Comparison of ENCODE assay signal across 16 cellular contexts in genomic region chrX:47578692-47579091, GRCh38. TPM values are rescaled to one million over a fixed set of nuclear protein-coding genes. Genes with fewer than 3 reads are reported as not detected.
"Had no signal": no experiment of that assay in that cellular context is flagged by ENCODE, and none has a peak within 500 bp of the region (broad histone marks: within the 10 kb centered on the region; RNA-seq: fewer than 3 reads in every experiment).

No MANE protein-coding gene starts in this region.

- H3K27ac Mint-ChIP-seq: activated naive CD8-positive, alpha-beta T cell treated with anti-CD3 and anti-CD28 coated beads for 36 hours; T-helper 2 cell treated with Interferon-gamma antibody and Interleukin-4, amounts not matched to agents 5 μg/mL and 100 μg/mL, for 36 hours had no signal

- H3K27me3 Mint-ChIP-seq: stimulated activated naive CD8-positive, alpha-beta T cell treated with anti-CD3 and anti-CD28 coated beads, Interleukin-15, amount 100 ng/mL, for 72 hours had no signal

- H3K36me3 Mint-ChIP-seq: activated naive CD8-positive, alpha-beta T cell treated with anti-CD3 and anti-CD28 coated beads for 36 hours; immature natural killer cell had no signal

- H3K4me1 ChIP-seq: breast epithelium had no signal

- H3K4me3 Mint-ChIP-seq: activated naive CD8-positive, alpha-beta T cell treated with anti-CD3 and anti-CD28 coated beads for 36 hours; endodermal cell; immature natural killer cell; stimulated activated naive CD8-positive, alpha-beta T cell treated with anti-CD3 and anti-CD28 coated beads, Interleukin-15, amount 100 ng/mL, for 72 hours had no signal

- ATAC-seq: left colon had no signal

- H3K9me3 Mint-ChIP-seq: activated naive CD8-positive, alpha-beta T cell treated with anti-CD3 and anti-CD28 coated beads for 36 hours; stimulated activated naive CD8-positive, alpha-beta T cell treated with anti-CD3 and anti-CD28 coated beads, Interleukin-15, amount 100 ng/mL, for 72 hours; T-helper 2 cell treated with Interferon-gamma antibody and Interleukin-4, amounts not matched to agents 5 μg/mL and 100 μg/mL, for 36 hours had no signal

- H3K9me3 ChIP-seq: breast epithelium, ovary, testis had no signal

- H3K36me3 ChIP-seq: breast epithelium, ovary had no signal

- DNase-seq: activated CD4-positive, alpha-beta T cell treated with anti-CD3 and anti-CD28 coated beads, Interleukin-2, amount 50 U/mL, for 4 hours; activated CD4-positive, CD25-positive, alpha-beta regulatory T cell treated with anti-CD3 and anti-CD28 coated beads, Interleukin-2, amount 50 U/mL, for 72 hours; activated gamma-delta T cell; activated naive CD8-positive, alpha-beta T cell treated with anti-CD3 and anti-CD28 coated beads for 36 hours; activated T-cell treated with anti-CD3 and anti-CD28 coated beads, Interleukin-2, amount 50 U/mL, for 1 hour; endodermal cell; immature natural killer cell; left colon; stimulated activated CD4-positive, alpha-beta T cell treated with anti-CD3 and anti-CD28 coated beads, Interleukin-4, amount 100 ng/mL, for 1 hour; stimulated activated CD8-positive, alpha-beta memory T cell treated with anti-CD3 and anti-CD28 coated beads, Interleukin-4, amount 100 ng/mL, for 48 hours; stimulated activated naive CD8-positive, alpha-beta T cell treated with anti-CD3 and anti-CD28 coated beads, Interleukin-15, amount 100 ng/mL, for 72 hours; testis had no signal

- H3K27me3 ChIP-seq: ovary, testis had no signal

- H3K27ac ChIP-seq: breast epithelium, ovary, testis had no signal

- H3K4me3 ChIP-seq: breast epithelium, ovary, testis had no signal

RNA-seq across cellular contexts. Expression of gene SYN1, which starts 41.0 kb away (rescaled TPM):
- total RNA-seq: breast epithelium, fibroblast of villous mesenchyme had no signal
